In genomic region chr18:10032331-10032979, GRCh38 we compare ENCODE assay signal across 8 cellular contexts.
DNase-seq lines count a peak whose midpoint lies in the region; ATAC-seq and TF ChIP-seq lines count a peak whose summit lies in the region.

No MANE protein-coding gene starts in this region.

- H3K9me3 Mint-ChIP-seq in activated naive CD8-positive, alpha-beta T cell (ENCODE audit: low read depth): no peaks in the 10 kb centered on the region

- in situ Hi-C loops in KBM-7 (cut with MboI; ENCODE audit: low pct_unique_long_range_greater_than_20kb, low sequenced_read_pairs): no loop called here

- peak; percentile 7 for DNase-seq in stimulated activated CD8-positive, alpha-beta memory T cell treated with anti-CD3 and anti-CD28 coated beads, Interleukin-15, amount 100 ng/mL, for 1 hour (ENCODE audit: low read depth)
- DNase-seq in DMS79 (lab: John Stamatoyannopoulos, UW) (no peak), DMS79 treated with DMSO at 0.1 percent for 48 hours (lab: John Stamatoyannopoulos, UW) (no peak), KBM-7 (no peak)

- peaks cover 11% of the 10 kb centered on the region for H3K4me1 Mint-ChIP-seq in activated naive CD8-positive, alpha-beta T cell (ENCODE audit: low read depth)

- peak; percentile 24 for TF ChIP-seq POLR2A in GM19099 (IDR thresholded peaks at IDR 0.05; ENCODE audit: extremely low read depth, insufficient read length, low read depth)

- peaks cover 9% of the 10 kb centered on the region for H3K27me3 ChIP-seq in iPS-20b (ENCODE audit: insufficient read depth, low read length)

- peak overlapping the region; percentile 93 for H3K27ac Mint-ChIP-seq in activated naive CD8-positive, alpha-beta T cell

- H3K9me3 ChIP-seq in iPS-20b (ENCODE audit: insufficient read depth, low read depth, low read length): no peaks in the 10 kb centered on the region

- ATAC-seq in HG02840 (IDR thresholded peaks at IDR 0.05; ENCODE audit: low FRiP score, unreplicated experiment): no peak

- H3K36me3 ChIP-seq in iPS-20b (ENCODE audit: insufficient read depth, low read depth, low read length): no peaks in the 10 kb centered on the region

- H3K27me3 Mint-ChIP-seq in activated naive CD8-positive, alpha-beta T cell: no peaks in the 10 kb centered on the region

- peak overlapping the region; percentile 90 for H3K4me3 Mint-ChIP-seq in activated naive CD8-positive, alpha-beta T cell

- peak overlapping the region; percentile 21; the same call in 1 of the 2 replicates for H3K9ac ChIP-seq in iPS-20b (ENCODE audit: low read depth, low read length)

- H3K36me3 Mint-ChIP-seq in activated naive CD8-positive, alpha-beta T cell: no peaks in the 10 kb centered on the region

- H3K4me1 ChIP-seq in iPS-20b (ENCODE audit: insufficient read depth, low read length): 0 out of 2 replicates have a peak, but pooled peaks cover 3% of the 10 kb centered on the region

- H3K27ac ChIP-seq in iPS-20b (ENCODE audit: low read length): no peak overlapping the region

- peak overlapping the region; percentile 53; the same call in 1 of the 2 replicates for H3K4me3 ChIP-seq in iPS-20b (ENCODE audit: low read length)
